Comparison of ENCODE assay signal across 1 cellular context in genomic region chr16:324451-325334, GRCh38.
TF ChIP-seq lines count a peak whose summit lies in the region.

No MANE protein-coding gene starts in this region.

TF ChIP-seq in K562, 482 proteins besides CTCF, POLR2A, EP300 and RAD21 (continued from another document and continues in another):
- TF ChIP-seq VEZF1 (CRISPR knock-in tag; IDR thresholded peaks at IDR 0.05): peak; percentile 82
- TF ChIP-seq RBBP5 (IDR thresholded peaks at IDR 0.05; ENCODE audit: borderline replicate concordance, insufficient read depth, low read length, poor library complexity, severe bottlenecking): peak; percentile 71
- no peak for TF ChIP-seq HNRNPL (IDR thresholded peaks at IDR 0.05; ENCODE audit: low read depth, low read length)
- 0 out of 2 replicates have a peak, but pooled peaks have one; percentile 20 for TF ChIP-seq RBM14 (IDR thresholded peaks at IDR 0.05; ENCODE audit: borderline replicate concordance, insufficient read depth, low read depth, low read length)
- TF ChIP-seq ZFX (CRISPR knock-in tag; IDR thresholded peaks at IDR 0.05): peak; percentile 72
- TF ChIP-seq NFE2 (IDR thresholded peaks at IDR 0.05; ENCODE audit: low read depth): peak; percentile 43; the same call in 1 of the 2 replicates
- TF ChIP-seq HMBOX1 (IDR thresholded peaks at IDR 0.05): peak; percentile 56; the same call in 1 of the 2 replicates
- TF ChIP-seq MAFG (tag; conservative IDR thresholded peaks at IDR 0.05): peak; percentile 28; the same call in 1 of the 2 replicates
- TF ChIP-seq SNIP1 (IDR thresholded peaks at IDR 0.05; ENCODE audit: low read depth): no peak
- no peak for TF ChIP-seq ILK (tag; IDR thresholded peaks at IDR 0.05; ENCODE audit: borderline replicate concordance, low read depth)
- no peak; the same call in 1 of the 2 replicates for TF ChIP-seq CC2D1A (IDR thresholded peaks at IDR 0.05)
- TF ChIP-seq MLLT1 (IDR thresholded peaks at IDR 0.05): 0 out of 4 replicates have a peak, but pooled peaks of 1 of the 2 experiments have one; percentile 38
- peak; percentile 43 for TF ChIP-seq PRDM10 (IDR thresholded peaks at IDR 0.05; ENCODE audit: partially characterized antibody)
- peak; percentile 3 for TF ChIP-seq NFYB (IDR thresholded peaks at IDR 0.05; ENCODE audit: extremely low read depth, insufficient read length)
- no peak for TF ChIP-seq ATF2 (CRISPR knock-in tag; IDR thresholded peaks at IDR 0.05)
- no peak for TF ChIP-seq ZKSCAN8 (CRISPR knock-in tag; IDR thresholded peaks at IDR 0.05)
- TF ChIP-seq NCOR1 (IDR thresholded peaks at IDR 0.05): peak; percentile 91
- peak; percentile 87 for TF ChIP-seq SMAD4 (CRISPR knock-in tag; conservative IDR thresholded peaks at IDR 0.05)
- peak; percentile 50; the same call in 1 of the 2 replicates for TF ChIP-seq MXI1 (IDR thresholded peaks at IDR 0.05; ENCODE audit: low read depth, low read length)
- no peak for TF ChIP-seq THRAP3 (IDR thresholded peaks at IDR 0.05; ENCODE audit: borderline replicate concordance)
- peak; percentile 32; the same call in 1 of the 2 replicates for TF ChIP-seq ZNF707 (CRISPR knock-in tag; conservative IDR thresholded peaks at IDR 0.05)
- peak; percentile 80 for TF ChIP-seq NFIC (IDR thresholded peaks at IDR 0.05)
- peak; percentile 70; the same call in 1 of the 2 replicates for TF ChIP-seq CREB1 (IDR thresholded peaks at IDR 0.05)
- TF ChIP-seq CREB1 (CRISPR knock-in tag; IDR thresholded peaks at IDR 0.05): peak; percentile 45; the same call in 1 of the 2 replicates
- peak; percentile 71 for TF ChIP-seq JUND (IDR thresholded peaks at IDR 0.05; ENCODE audit: borderline replicate concordance, low read depth, low read length)
- peak; percentile 63; the same call in 1 of the 3 replicates for TF ChIP-seq JUND (tag; IDR thresholded peaks at IDR 0.05; ENCODE audit: borderline replicate concordance, low read depth, low read length)
- TF ChIP-seq TRIM24 (IDR thresholded peaks at IDR 0.05): peak; percentile 80 to 83
- TF ChIP-seq UBTF (IDR thresholded peaks at IDR 0.05; ENCODE audit: borderline replicate concordance in 1 of 2, low read depth in 2 of 2, low read length in 2 of 2): peak in 1 of 2 experiments; percentile 76; a peak in 1 of 4 replicates
- no peak for TF ChIP-seq HNRNPLL (IDR thresholded peaks at IDR 0.05; ENCODE audit: low read depth, low read length, poor library complexity, severe bottlenecking)
- TF ChIP-seq ZFP30 (CRISPR knock-in tag; IDR thresholded peaks at IDR 0.05; ENCODE audit: borderline replicate concordance): no peak
- peak; percentile 80; the same call in 1 of the 2 replicates for TF ChIP-seq BCOR (IDR thresholded peaks at IDR 0.05)
- TF ChIP-seq POLR2B (IDR thresholded peaks at IDR 0.05; ENCODE audit: low read depth, partially characterized antibody): no peak
- TF ChIP-seq ZMIZ1 (IDR thresholded peaks at IDR 0.05; ENCODE audit: low read depth in 2 of 2, low read length in 2 of 2): peak in 1 of 2 experiments; percentile 65; a peak in 1 of 4 replicates
- peak; percentile 92 for TF ChIP-seq ARID1B (IDR thresholded peaks at IDR 0.05)
- TF ChIP-seq ZC3H4 (CRISPR knock-in tag; IDR thresholded peaks at IDR 0.05; ENCODE audit: borderline replicate concordance): no peak
- TF ChIP-seq ZBTB11 (CRISPR knock-in tag; IDR thresholded peaks at IDR 0.05): peak in 1 of 3 experiments; percentile 65; a peak in 2 of 6 replicates
- peak; percentile 32; the same call in 1 of the 2 replicates for TF ChIP-seq SMARCC2 (IDR thresholded peaks at IDR 0.05; ENCODE audit: low read depth)
- TF ChIP-seq EP400 (IDR thresholded peaks at IDR 0.05): peak; percentile 75
- peak; percentile 69 for TF ChIP-seq MYNN (IDR thresholded peaks at IDR 0.05)
- TF ChIP-seq MYNN (CRISPR knock-in tag; IDR thresholded peaks at IDR 0.05): no peak
- peak; percentile 88 for TF ChIP-seq MAX (CRISPR knock-in tag; IDR thresholded peaks at IDR 0.05)
- peak; percentile 80 for TF ChIP-seq PML (IDR thresholded peaks at IDR 0.05; ENCODE audit: low read length)
- TF ChIP-seq ZNF431 (CRISPR knock-in tag; IDR thresholded peaks at IDR 0.05): no peak
- no peak for TF ChIP-seq HIVEP1 (CRISPR knock-in tag; IDR thresholded peaks at IDR 0.05)
